ENCODE assay signal across 8 cellular contexts in genomic region chr10:13074562-13075451, GRCh38. TPM values are rescaled to one million over a fixed set of nuclear protein-coding genes. Genes with fewer than 3 reads are reported as not detected.
DNase-seq lines count a peak whose midpoint lies in the region; ATAC-seq and TF ChIP-seq lines count a peak whose summit lies in the region.

No MANE protein-coding gene starts in this region.

- WGBS in upper lobe of left lung, 2 donors: 21 to 26% methylated on average over 18 of the region's 18 CpGs

- H3K4me1 ChIP-seq in foreskin keratinocyte (no peaks in the 10 kb centered on the region), osteoblast (ENCODE audit: insufficient read depth, low read length) (no peaks in the 10 kb centered on the region), upper lobe of left lung (no peaks in the 10 kb centered on the region)

- H3K27ac ChIP-seq in foreskin keratinocyte (no peak overlapping the region), osteoblast (ENCODE audit: low read depth, low read length) (no peak overlapping the region), upper lobe of left lung (no peak overlapping the region)

- peak; percentile 93 for TF ChIP-seq CTCF in foreskin keratinocyte (conservative IDR thresholded peaks at IDR 0.05)
- TF ChIP-seq CTCF in osteoblast (IDR thresholded peaks at IDR 0.05; ENCODE audit: extremely low read depth, low read depth, low read length): peak; percentile 92
- TF ChIP-seq CTCF in upper lobe of left lung (IDR thresholded peaks at IDR 0.05): peak; percentile 24 to 65 (median 52)

- H3K36me3 Mint-ChIP-seq in activated T-helper 1 cell treated with anti-CD3 and anti-CD28 coated beads, Interleukin-12 subunit alpha, Interleukin-12 subunit beta, Interleukin-2, Interleukin-4 antibody, amounts not matched to agents 30 ng/mL and 10 ng/mL and 1 ng/mL, durations not matched to agents 14 hours and 24 hours and 36 hours (ENCODE audit: low read depth): no peaks in the 10 kb centered on the region

- TF ChIP-seq EP300 in upper lobe of left lung (IDR thresholded peaks at IDR 0.05): no peak

- ATAC-seq in foreskin keratinocyte: peak; percentile 93
- ATAC-seq in upper lobe of left lung (ENCODE audit: low FRiP score in 2 of 2): peak; percentile 65 to 85

- peaks cover 9% of the 10 kb centered on the region for H3K9me3 Mint-ChIP-seq in activated T-helper 1 cell treated with anti-CD3 and anti-CD28 coated beads, Interleukin-12 subunit alpha, Interleukin-12 subunit beta, Interleukin-2, Interleukin-4 antibody, amounts not matched to agents 30 ng/mL and 10 ng/mL and 1 ng/mL, durations not matched to agents 14 hours and 24 hours and 36 hours

- H3K4me3 ChIP-seq in osteoblast (ENCODE audit: insufficient read depth, low read length) (no peak overlapping the region), upper lobe of left lung (no peak overlapping the region)

- H3K4me1 Mint-ChIP-seq in activated T-helper 1 cell treated with anti-CD3 and anti-CD28 coated beads, Interleukin-12 subunit alpha, Interleukin-12 subunit beta, Interleukin-2, Interleukin-4 antibody, amounts not matched to agents 30 ng/mL and 10 ng/mL and 1 ng/mL, durations not matched to agents 14 hours and 24 hours and 36 hours (ENCODE audit: low read depth): peaks cover 8% of the 10 kb centered on the region

- H3K9me3 ChIP-seq in osteoblast (ENCODE audit: low read depth, low read length): peaks cover 2% of the 10 kb centered on the region
- peaks cover 0 to 14% (median 11%) of the 10 kb centered on the region in 4 donors for H3K9me3 ChIP-seq in upper lobe of left lung

- H3K36me3 ChIP-seq in osteoblast (ENCODE audit: insufficient read depth, low read length) (no peaks in the 10 kb centered on the region), upper lobe of left lung (no peaks in the 10 kb centered on the region)

- no peak overlapping the region for H2AFZ ChIP-seq in osteoblast (ENCODE audit: low read length)

- H3K27me3 Mint-ChIP-seq in activated T-helper 1 cell treated with anti-CD3 and anti-CD28 coated beads, Interleukin-12 subunit alpha, Interleukin-12 subunit beta, Interleukin-2, Interleukin-4 antibody, amounts not matched to agents 30 ng/mL and 10 ng/mL and 1 ng/mL, durations not matched to agents 14 hours and 24 hours and 36 hours (ENCODE audit: insufficient read depth): peaks cover 24% of the 10 kb centered on the region

- no peak overlapping the region for H3K27ac Mint-ChIP-seq in activated T-helper 1 cell treated with anti-CD3 and anti-CD28 coated beads, Interleukin-12 subunit alpha, Interleukin-12 subunit beta, Interleukin-2, Interleukin-4 antibody, amounts not matched to agents 30 ng/mL and 10 ng/mL and 1 ng/mL, durations not matched to agents 14 hours and 24 hours and 36 hours

- no peak overlapping the region for H3K4me2 ChIP-seq in osteoblast (ENCODE audit: insufficient read depth, low read length)

- intact Hi-C loops in activated T-helper 1 cell treated with anti-CD3 and anti-CD28 coated beads, Interleukin-12 subunit alpha, Interleukin-12 subunit beta, Interleukin-2, Interleukin-4 antibody, amounts not matched to agents 30 ng/mL and 10 ng/mL and 1 ng/mL, durations not matched to agents 14 hours and 24 hours and 36 hours (cut with micrococcal nuclease): loop anchor here (1.0 to 5.0 kb wide), 3 partner anchors 24 to 363 kb away; no protein-coding TSS in a partner anchor

- no peaks in the 10 kb centered on the region for H3K79me2 ChIP-seq in osteoblast (ENCODE audit: insufficient read depth, low read length)

- H3K4me3 Mint-ChIP-seq in activated T-helper 1 cell treated with anti-CD3 and anti-CD28 coated beads, Interleukin-12 subunit alpha, Interleukin-12 subunit beta, Interleukin-2, Interleukin-4 antibody, amounts not matched to agents 30 ng/mL and 10 ng/mL and 1 ng/mL, durations not matched to agents 14 hours and 24 hours and 36 hours: no peak overlapping the region

- H3K27me3 ChIP-seq in foreskin keratinocyte: peaks cover 3% of the 10 kb centered on the region
- H3K27me3 ChIP-seq in osteoblast (ENCODE audit: insufficient read depth, low read length): peaks cover 11% of the 10 kb centered on the region
- no peaks in the 10 kb centered on the region for H3K27me3 ChIP-seq in upper lobe of left lung

- no peaks in the 10 kb centered on the region for H4K20me1 ChIP-seq in osteoblast (ENCODE audit: insufficient read depth, low read length)

- peak; percentile 87 for DNase-seq in DMS53 (lab: John Stamatoyannopoulos, UW)
- DNase-seq in HuH-7 (ENCODE audit: low spot score): peak; percentile 76
- peak; percentile 3 for DNase-seq in OCI-M2 (lab: John Stamatoyannopoulos, UW; ENCODE audit: unreplicated experiment)
- peak; percentile 29 for DNase-seq in activated T-helper 1 cell treated with anti-CD3 and anti-CD28 coated beads, Interleukin-12 subunit alpha, Interleukin-12 subunit beta, Interleukin-2, Interleukin-4 antibody, amounts not matched to agents 30 ng/mL and 10 ng/mL and 1 ng/mL, durations not matched to agents 14 hours and 24 hours and 36 hours (ENCODE audit: low spot score)
- peak in 1 of 2 donors; percentile 37 for DNase-seq in foreskin keratinocyte
- peak; percentile 87 for DNase-seq in osteoblast (ENCODE audit: insufficient read length, low spot score, missing footprints)
- DNase-seq in upper lobe of left lung: peak; percentile 55 to 75
- DNase-seq in putamen (ENCODE audit: low spot score): no peak

- TF ChIP-seq POLR2A in upper lobe of left lung (IDR thresholded peaks at IDR 0.05): no peak

RNA-seq across cellular contexts. Expression of gene OPTN, which starts 25.2 kb away (rescaled TPM):
- 52.6 and 54.1 TPM in 2 replicates for total RNA-seq in activated T-helper 1 cell treated with anti-CD3 and anti-CD28 coated beads, Interleukin-12 subunit alpha, Interleukin-12 subunit beta, Interleukin-2, Interleukin-4 antibody, amounts not matched to agents 30 ng/mL and 10 ng/mL and 1 ng/mL, durations not matched to agents 14 hours and 24 hours and 36 hours
- total RNA-seq in foreskin keratinocyte (82.5 and 101 TPM in 2 replicates), osteoblast (132 and 140 TPM in 2 replicates), upper lobe of left lung (10 to 100 TPM; 35.3 to 60.1 (median 52.2) TPM)
- polyA plus RNA-seq in foreskin keratinocyte: 84.6 and 107 TPM in 2 replicates
